In the genomic region with DNA sequence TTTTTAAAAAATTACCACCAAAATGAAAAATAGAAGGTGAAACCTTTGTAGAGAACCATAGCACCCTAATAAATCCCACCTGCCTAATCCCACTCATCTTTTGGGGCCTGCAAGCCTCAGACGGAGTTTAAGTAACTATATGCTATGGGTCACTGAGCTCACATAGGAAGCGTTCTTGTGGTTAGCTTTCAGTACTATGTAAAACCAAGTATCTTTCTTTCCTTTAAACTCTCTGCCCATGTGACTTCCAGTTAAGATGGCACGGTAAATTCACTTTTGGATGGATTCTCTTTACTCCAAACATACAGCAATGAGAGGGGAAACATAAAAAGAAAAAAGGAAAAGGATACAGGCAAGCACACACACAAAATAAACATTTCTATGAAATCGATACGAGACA, we compare ENCODE assay signal across 12 cellular contexts. TPM values are rescaled to one million over a fixed set of nuclear protein-coding genes. Genes with fewer than 3 reads are reported as not detected.
A peak's percentile ranks its signal among the peaks of the same experiment; 100 is the strongest.
DNase-seq lines count a peak whose midpoint lies in the region; ATAC-seq lines count a peak whose summit lies in the region.
"Had no signal": no experiment of that assay in that cellular context is flagged by ENCODE, and none has a peak within 500 bp of the region (broad histone marks: within the 10 kb centered on the region; RNA-seq: fewer than 3 reads in every experiment).

No MANE protein-coding gene starts in this region.

- CTCF ChIA-PET in activated naive CD4-positive, alpha-beta T cell treated with anti-CD3 and anti-CD28 coated beads, Interleukin-2, amount 10 ng/mL, durations not matched to agents 7 days and 5 days (lab: Charles Lee), result interaction anchor here (1.3 to 3.2 kb wide), 4 partner anchors 14 to 585 kb away, joined by 5 to 24 read pairs (median 9); no protein-coding TSS in a partner anchor

- no peak overlapping the region for H3K18ac ChIP-seq in mesendoderm (ENCODE audit: low read length)

- H3K9me3 Mint-ChIP-seq in activated naive CD4-positive, alpha-beta T cell treated with anti-CD3 and anti-CD28 coated beads, Interleukin-2, amount 10 ng/mL, durations not matched to agents 7 days and 5 days, result no peaks in the 10 kb centered on the region
- peaks cover 0 to 5% of the 10 kb centered on the region in 2 donors for H3K9me3 Mint-ChIP-seq in stimulated activated naive B cell treated with anti-CD40 and anti-IgM and Interleukin-4, amounts not matched to agents 10 μg/mL and 1 μg/mL and 100 μg/mL, for 72 hours
- H3K9me3 Mint-ChIP-seq: activated naive CD4-positive, alpha-beta T cell treated with anti-CD3 and anti-CD28 coated beads for 36 hours had no signal

- no peak overlapping the region for H4K8ac ChIP-seq in mesendoderm (ENCODE audit: low read depth, low read length)

- H3K56ac ChIP-seq in mesendoderm (ENCODE audit: low read length), result no peak overlapping the region

- H3K4me3 ChIP-seq in mesendoderm (ENCODE audit: low read length), result no peak overlapping the region

- H3K27ac Mint-ChIP-seq in activated naive CD4-positive, alpha-beta T cell treated with anti-CD3 and anti-CD28 coated beads, Interleukin-2, amount 10 ng/mL, durations not matched to agents 7 days and 5 days, result peak overlapping the region; percentile 78
- H3K27ac Mint-ChIP-seq in stimulated activated naive B cell treated with anti-CD40 and anti-IgM and Interleukin-4, amounts not matched to agents 10 μg/mL and 1 μg/mL and 100 μg/mL, for 72 hours, result peak overlapping the region; percentile 74
- H3K27ac Mint-ChIP-seq: activated naive CD4-positive, alpha-beta T cell treated with anti-CD3 and anti-CD28 coated beads for 36 hours had no signal

- H3K4me1 Mint-ChIP-seq in activated naive CD4-positive, alpha-beta T cell treated with anti-CD3 and anti-CD28 coated beads, Interleukin-2, amount 10 ng/mL, durations not matched to agents 7 days and 5 days, result peaks cover 46% of the 10 kb centered on the region
- peaks cover 15 to 50% of the 10 kb centered on the region in 2 donors for H3K4me1 Mint-ChIP-seq in stimulated activated naive B cell treated with anti-CD40 and anti-IgM and Interleukin-4, amounts not matched to agents 10 μg/mL and 1 μg/mL and 100 μg/mL, for 72 hours

- H3K23ac ChIP-seq in mesendoderm (ENCODE audit: low read length), result no peak overlapping the region

- no peak overlapping the region for H2BK120ac ChIP-seq in mesendoderm (ENCODE audit: low read depth, low read length)

- H3K4me1 ChIP-seq in mesendoderm (ENCODE audit: control insufficient read depth, low read depth, low read length), result peaks cover 3% of the 10 kb centered on the region

- no peaks in the 10 kb centered on the region for H3K27me3 Mint-ChIP-seq in activated naive CD4-positive, alpha-beta T cell treated with anti-CD3 and anti-CD28 coated beads, Interleukin-2, amount 10 ng/mL, durations not matched to agents 7 days and 5 days
- H3K27me3 Mint-ChIP-seq in stimulated activated naive B cell treated with anti-CD40 and anti-IgM and Interleukin-4, amounts not matched to agents 10 μg/mL and 1 μg/mL and 100 μg/mL, for 72 hours, result peaks cover 0 to 7% of the 10 kb centered on the region in 2 donors

- H2BK15ac ChIP-seq in mesendoderm (replicated peaks; ENCODE audit: low read depth), result no peak overlapping the region

- no peak overlapping the region for H2BK5ac ChIP-seq in mesendoderm (ENCODE audit: low read length)

- no peak overlapping the region for H3K9ac ChIP-seq in mesendoderm (ENCODE audit: low read length)

- peak; percentile 85 for ATAC-seq in GM21723 (IDR thresholded peaks at IDR 0.05; ENCODE audit: unreplicated experiment)
- peak; percentile 60 for ATAC-seq in HG03565 (IDR thresholded peaks at IDR 0.05; ENCODE audit: unreplicated experiment)
- ATAC-seq in stimulated activated naive B cell treated with anti-CD40 and anti-IgM and Interleukin-4, amounts not matched to agents 10 μg/mL and 1 μg/mL and 100 μg/mL, for 72 hours (replicated peaks), result peak; percentile 93 to 96

- WGBS in mesendoderm (ENCODE audit: extremely low coverage, insufficient coverage, low lambda C conversion rate), result no CpG with 5 or more reads among the region's 5 CpGs

- H3K79me1 ChIP-seq in mesendoderm (ENCODE audit: low read length), result peaks cover 16% of the 10 kb centered on the region

- H3K27ac ChIP-seq in mesendoderm (ENCODE audit: low read depth, low read length), result no peak overlapping the region

- no peaks in the 10 kb centered on the region for H3K36me3 ChIP-seq in mesendoderm (ENCODE audit: control insufficient read depth, insufficient read depth, low read length)

- H3K4me3 Mint-ChIP-seq in activated naive CD4-positive, alpha-beta T cell treated with anti-CD3 and anti-CD28 coated beads, Interleukin-2, amount 10 ng/mL, durations not matched to agents 7 days and 5 days, result no peak overlapping the region
- H3K4me3 Mint-ChIP-seq in stimulated activated naive B cell treated with anti-CD40 and anti-IgM and Interleukin-4, amounts not matched to agents 10 μg/mL and 1 μg/mL and 100 μg/mL, for 72 hours, result peak overlapping the region; percentile 71 to 73
- H3K4me3 Mint-ChIP-seq: activated naive CD4-positive, alpha-beta T cell treated with anti-CD3 and anti-CD28 coated beads for 36 hours had no signal

- no peak overlapping the region for H3K4me2 ChIP-seq in mesendoderm (ENCODE audit: low read length)

- no peak overlapping the region for H3K4ac ChIP-seq in mesendoderm (ENCODE audit: low read depth, low read length)

- H3K36me3 Mint-ChIP-seq in activated naive CD4-positive, alpha-beta T cell treated with anti-CD3 and anti-CD28 coated beads, Interleukin-2, amount 10 ng/mL, durations not matched to agents 7 days and 5 days, result peaks cover 5% of the 10 kb centered on the region
- peaks cover 7% of the 10 kb centered on the region in 2 donors for H3K36me3 Mint-ChIP-seq in stimulated activated naive B cell treated with anti-CD40 and anti-IgM and Interleukin-4, amounts not matched to agents 10 μg/mL and 1 μg/mL and 100 μg/mL, for 72 hours

- no peak overlapping the region for H4K5ac ChIP-seq in mesendoderm (ENCODE audit: low read length)

- no peak overlapping the region for H2AK5ac ChIP-seq in mesendoderm (ENCODE audit: low read length)

- H3K79me2 ChIP-seq in mesendoderm (ENCODE audit: control insufficient read depth, insufficient read depth, low read length), result peaks cover 1% of the 10 kb centered on the region

- no peak for DNase-seq in activated naive CD4-positive, alpha-beta T cell treated with anti-CD3 and anti-CD28 coated beads, Interleukin-2, amount 10 ng/mL, durations not matched to agents 7 days and 5 days
- no peak for DNase-seq in activated naive CD4-positive, alpha-beta T cell treated with anti-CD3 and anti-CD28 coated beads, Interleukin-2, amount 50 U/mL, for 16 hours
- DNase-seq in stimulated activated naive B cell treated with anti-CD40 and anti-IgM and Interleukin-4, amounts not matched to agents 10 μg/mL and 1 μg/mL and 100 μg/mL, for 72 hours, result no peak
- DNase-seq in mesendoderm (no peak), NK-92 (lab: John Stamatoyannopoulos, UW; ENCODE audit: unreplicated experiment) (no peak)
- no peak for DNase-seq in activated effector memory CD4-positive, alpha-beta T cell treated with anti-CD3 and anti-CD28 coated beads, Interleukin-2, amount 50 U/mL, for 16 hours
- DNase-seq: activated naive CD4-positive, alpha-beta T cell treated with anti-CD3 and anti-CD28 coated beads for 36 hours; NCI-H1048; stimulated activated CD4-positive, alpha-beta T cell treated with anti-CD3 and anti-CD28 coated beads, Interleukin-12 subunit alpha, Interleukin-12 subunit beta, amount 100 ng/mL, for 4 hours; stimulated activated naive CD4-positive, alpha-beta T cell treated with Interleukin-2 at 50 U/mL for 16 hours had no signal

- no peaks in the 10 kb centered on the region for H3K27me3 ChIP-seq in mesendoderm (ENCODE audit: insufficient read depth, low read length, poor library complexity)

RNA-seq across cellular contexts. Expression of a gene that starts 50.9 kb away (rescaled TPM):
- 8.1 TPM for polyA plus RNA-seq in mesendoderm (2013, experiment 1 of 2)
- polyA plus RNA-seq in mesendoderm (2013, experiment 2 of 2), result 7.9 TPM
